1 cellular context compared by ENCODE assay signal in the genomic region with DNA sequence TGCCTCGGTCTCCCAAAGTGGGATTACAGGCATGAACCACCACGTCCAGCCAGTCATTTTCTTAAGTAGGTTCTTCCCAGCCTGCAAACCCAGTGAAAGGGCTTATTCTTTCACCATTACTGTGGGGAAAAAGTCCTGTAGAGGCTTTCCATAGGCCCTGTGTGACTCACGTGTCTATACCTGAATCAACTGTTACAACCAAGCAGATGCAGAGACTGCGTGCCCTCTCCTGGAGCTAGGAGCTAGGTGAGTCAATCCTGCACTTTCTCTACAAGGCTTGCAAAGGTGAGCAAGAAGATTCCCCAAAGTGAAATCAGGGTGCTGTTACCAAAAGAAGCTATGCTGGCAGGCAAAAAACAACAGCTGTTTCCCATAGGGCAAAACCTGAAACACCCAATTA.
TF ChIP-seq lines count a peak whose summit lies in the region.

No MANE protein-coding gene starts in this region.

TF ChIP-seq in GM12878, 131 proteins besides CTCF, POLR2A, EP300 and RAD21 (continued from another document):
- TF ChIP-seq, protein P1, sequence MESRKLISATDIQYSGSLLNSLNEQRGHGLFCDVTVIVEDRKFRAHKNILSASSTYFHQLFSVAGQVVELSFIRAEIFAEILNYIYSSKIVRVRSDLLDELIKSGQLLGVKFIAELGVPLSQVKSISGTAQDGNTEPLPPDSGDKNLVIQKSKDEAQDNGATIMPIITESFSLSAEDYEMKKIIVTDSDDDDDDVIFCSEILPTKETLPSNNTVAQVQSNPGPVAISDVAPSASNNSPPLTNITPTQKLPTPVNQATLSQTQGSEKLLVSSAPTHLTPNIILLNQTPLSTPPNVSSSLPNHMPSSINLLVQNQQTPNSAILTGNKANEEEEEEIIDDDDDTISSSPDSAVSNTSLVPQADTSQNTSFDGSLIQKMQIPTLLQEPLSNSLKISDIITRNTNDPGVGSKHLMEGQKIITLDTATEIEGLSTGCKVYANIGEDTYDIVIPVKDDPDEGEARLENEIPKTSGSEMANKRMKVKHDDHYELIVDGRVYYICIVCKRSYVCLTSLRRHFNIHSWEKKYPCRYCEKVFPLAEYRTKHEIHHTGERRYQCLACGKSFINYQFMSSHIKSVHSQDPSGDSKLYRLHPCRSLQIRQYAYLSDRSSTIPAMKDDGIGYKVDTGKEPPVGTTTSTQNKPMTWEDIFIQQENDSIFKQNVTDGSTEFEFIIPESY (IDR thresholded peaks at IDR 0.05), result no peak
- TF ChIP-seq PAX5 (IDR thresholded peaks at IDR 0.05; ENCODE audit: borderline replicate concordance, low read depth, low read length) (no peak), TBL1XR1 (IDR thresholded peaks at IDR 0.05; ENCODE audit: low read depth, low read length) (no peak), RELA (IDR thresholded peaks at IDR 0.05; ENCODE audit: borderline replicate concordance, partially characterized antibody) (no peak), SPI1 (IDR thresholded peaks at IDR 0.05; ENCODE audit: borderline replicate concordance, insufficient read depth, low read depth, low read length) (no peak), TCF3 (IDR thresholded peaks at IDR 0.05; ENCODE audit: borderline replicate concordance, insufficient read depth, low read depth, low read length) (no peak), SUZ12 (IDR thresholded peaks at IDR 0.05; ENCODE audit: unreplicated experiment) (no peak), IKZF2 (IDR thresholded peaks at IDR 0.05) (no peak), ATF2 (IDR thresholded peaks at IDR 0.05; ENCODE audit: low read length) (no peak), CHD1 (IDR thresholded peaks at IDR 0.05; ENCODE audit: low read depth, low read length) (no peak), RUNX3 (IDR thresholded peaks at IDR 0.05; ENCODE audit: low read length) (no peak), WRNIP1 (IDR thresholded peaks at IDR 0.05; ENCODE audit: borderline replicate concordance, low read depth, low read length) (no peak), BCLAF1 (IDR thresholded peaks at IDR 0.05) (no peak), KLF5 (IDR thresholded peaks at IDR 0.05; ENCODE audit: partially characterized antibody) (no peak)
- TF ChIP-seq, protein P2, sequence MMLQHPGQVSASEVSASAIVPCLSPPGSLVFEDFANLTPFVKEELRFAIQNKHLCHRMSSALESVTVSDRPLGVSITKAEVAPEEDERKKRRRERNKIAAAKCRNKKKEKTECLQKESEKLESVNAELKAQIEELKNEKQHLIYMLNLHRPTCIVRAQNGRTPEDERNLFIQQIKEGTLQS (IDR thresholded peaks at IDR 0.05; ENCODE audit: borderline replicate concordance, extremely low read depth, low read depth, low read length), result no peak
- TF ChIP-seq, protein P3, sequence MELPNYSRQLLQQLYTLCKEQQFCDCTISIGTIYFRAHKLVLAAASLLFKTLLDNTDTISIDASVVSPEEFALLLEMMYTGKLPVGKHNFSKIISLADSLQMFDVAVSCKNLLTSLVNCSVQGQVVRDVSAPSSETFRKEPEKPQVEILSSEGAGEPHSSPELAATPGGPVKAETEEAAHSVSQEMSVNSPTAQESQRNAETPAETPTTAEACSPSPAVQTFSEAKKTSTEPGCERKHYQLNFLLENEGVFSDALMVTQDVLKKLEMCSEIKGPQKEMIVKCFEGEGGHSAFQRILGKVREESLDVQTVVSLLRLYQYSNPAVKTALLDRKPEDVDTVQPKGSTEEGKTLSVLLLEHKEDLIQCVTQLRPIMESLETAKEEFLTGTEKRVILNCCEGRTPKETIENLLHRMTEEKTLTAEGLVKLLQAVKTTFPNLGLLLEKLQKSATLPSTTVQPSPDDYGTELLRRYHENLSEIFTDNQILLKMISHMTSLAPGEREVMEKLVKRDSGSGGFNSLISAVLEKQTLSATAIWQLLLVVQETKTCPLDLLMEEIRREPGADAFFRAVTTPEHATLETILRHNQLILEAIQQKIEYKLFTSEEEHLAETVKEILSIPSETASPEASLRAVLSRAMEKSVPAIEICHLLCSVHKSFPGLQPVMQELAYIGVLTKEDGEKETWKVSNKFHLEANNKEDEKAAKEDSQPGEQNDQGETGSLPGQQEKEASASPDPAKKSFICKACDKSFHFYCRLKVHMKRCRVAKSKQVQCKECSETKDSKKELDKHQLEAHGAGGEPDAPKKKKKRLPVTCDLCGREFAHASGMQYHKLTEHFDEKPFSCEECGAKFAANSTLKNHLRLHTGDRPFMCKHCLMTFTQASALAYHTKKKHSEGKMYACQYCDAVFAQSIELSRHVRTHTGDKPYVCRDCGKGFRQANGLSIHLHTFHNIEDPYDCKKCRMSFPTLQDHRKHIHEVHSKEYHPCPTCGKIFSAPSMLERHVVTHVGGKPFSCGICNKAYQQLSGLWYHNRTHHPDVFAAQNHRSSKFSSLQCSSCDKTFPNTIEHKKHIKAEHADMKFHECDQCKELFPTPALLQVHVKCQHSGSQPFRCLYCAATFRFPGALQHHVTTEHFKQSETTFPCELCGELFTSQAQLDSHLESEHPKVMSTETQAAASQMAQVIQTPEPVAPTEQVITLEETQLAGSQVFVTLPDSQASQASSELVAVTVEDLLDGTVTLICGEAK (IDR thresholded peaks at IDR 0.05; ENCODE audit: borderline replicate concordance), result no peak
